Comparison of ENCODE assay signal across 16 cellular contexts in genomic region chr5:57695179-57695578, GRCh38.
DNase-seq lines count a peak whose midpoint lies in the region; ATAC-seq and TF ChIP-seq lines count a peak whose summit lies in the region.
"Had no signal": no experiment of that assay in that cellular context is flagged by ENCODE, and none has a peak within 500 bp of the region (broad histone marks: within the 10 kb centered on the region; RNA-seq: fewer than 3 reads in every experiment).

No MANE protein-coding gene starts in this region.

- no peak for TF ChIP-seq CTCF in heart left ventricle (IDR thresholded peaks at IDR 0.05)
- no peak for TF ChIP-seq CTCF in osteoblast (IDR thresholded peaks at IDR 0.05; ENCODE audit: extremely low read depth, low read depth, low read length)
- TF ChIP-seq CTCF in uterus (IDR thresholded peaks at IDR 0.05): no peak

- 59 to 84% (median 80%) methylated on average over 5 of the region's 5 CpGs for WGBS in heart left ventricle, 4 donors
- 61% methylated on average over 5 of the region's 5 CpGs for WGBS in right cardiac atrium

- no peaks in the 10 kb centered on the region for H3K79me2 ChIP-seq in osteoblast (ENCODE audit: insufficient read depth, low read length)

- no peak overlapping the region for H3K4me3 ChIP-seq in heart left ventricle
- H3K4me3 ChIP-seq in right cardiac atrium (ENCODE audit: low read length): no peak overlapping the region
- no peak overlapping the region for H3K4me3 ChIP-seq in osteoblast (ENCODE audit: insufficient read depth, low read length)
- no peak overlapping the region for H3K4me3 ChIP-seq in uterus
- H3K4me3 ChIP-seq: SK-N-MC, testis had no signal

- no peak for ATAC-seq in heart left ventricle
- no peak for ATAC-seq in left ventricle myocardium superior
- ATAC-seq in right cardiac atrium: peak in 1 of 2 donors; percentile 32
- no peak for ATAC-seq in HG03135 (IDR thresholded peaks at IDR 0.05; ENCODE audit: unreplicated experiment)
- ATAC-seq in GM19467 (IDR thresholded peaks at IDR 0.05; ENCODE audit: unreplicated experiment): no peak
- ATAC-seq: activated CD4-positive, alpha-beta T cell treated with anti-CD3 and anti-CD28 coated beads for 36 hours had no signal

- no peaks in the 10 kb centered on the region for H4K20me1 ChIP-seq in osteoblast (ENCODE audit: insufficient read depth, low read length)

- H3K27me3 ChIP-seq in heart left ventricle (no peaks in the 10 kb centered on the region), right cardiac atrium (ENCODE audit: control insufficient read depth, insufficient read depth) (no peaks in the 10 kb centered on the region), osteoblast (ENCODE audit: insufficient read depth, low read length) (no peaks in the 10 kb centered on the region), uterus (no peaks in the 10 kb centered on the region)
- H3K27me3 ChIP-seq: testis had no signal

- H3K4me1 ChIP-seq in heart left ventricle (peaks cover 4 to 66% (median 44%) of the 10 kb centered on the region in 12 donors), right cardiac atrium (ENCODE audit: control insufficient read depth, insufficient read depth, low read length) (peaks cover 7% of the 10 kb centered on the region), osteoblast (ENCODE audit: insufficient read depth, low read length) (peaks cover 22% of the 10 kb centered on the region), uterus (peaks cover 0 to 3% of the 10 kb centered on the region in 2 donors)

- intact Hi-C loops in heart left ventricle (cut with DNase I): loop anchor here in 3 of 10 donors (5.0 to 10.0 kb wide), 6 partner anchors 33 to 767 kb away; partner anchors contain the start of gene PLK2 (in 1 of the 3)
- intact Hi-C loops in left ventricle myocardium superior (cut with micrococcal nuclease): no loop called here
- intact Hi-C loops in right cardiac atrium (cut with DNase I): no loop called here
- intact Hi-C loops in uterus (cut with DNase I; ENCODE audit: low total_unique reads): no loop called here

- DNase-seq in heart left ventricle: no peak
- DNase-seq in left ventricle myocardium superior: no peak
- DNase-seq in right cardiac atrium: no peak
- DNase-seq in osteoblast (ENCODE audit: insufficient read length, low spot score, missing footprints): no peak
- DNase-seq in uterus: no peak
- no peak for DNase-seq in AML-193 (lab: John Stamatoyannopoulos, UW)
- DNase-seq: activated CD4-positive, alpha-beta T cell treated with anti-CD3 and anti-CD28 coated beads for 36 hours; activated naive CD4-positive, alpha-beta T cell; dermis blood vessel endothelial cell; naive B cell; NCI-H1092; NCI-H69; testis had no signal

- H3K36me3 ChIP-seq in heart left ventricle (no peaks in the 10 kb centered on the region), osteoblast (ENCODE audit: insufficient read depth, low read length) (no peaks in the 10 kb centered on the region), uterus (no peaks in the 10 kb centered on the region)

- H2AFZ ChIP-seq in osteoblast (ENCODE audit: low read length): peak overlapping the region; percentile 49

- TF ChIP-seq POLR2A in heart left ventricle (IDR thresholded peaks at IDR 0.05) (no peak), uterus (IDR thresholded peaks at IDR 0.05) (no peak)

- peak overlapping the region in 11 of 12 donors; percentile 19 to 88 (median 76) for H3K27ac ChIP-seq in heart left ventricle
- peak overlapping the region; percentile 97 for H3K27ac ChIP-seq in right cardiac atrium (ENCODE audit: low read length)
- H3K27ac ChIP-seq in osteoblast (ENCODE audit: low read depth, low read length): no peak overlapping the region
- H3K27ac ChIP-seq in uterus: peak overlapping the region; percentile 4 to 74
- H3K27ac ChIP-seq: SK-N-MC, testis had no signal

- H3K4me2 ChIP-seq in osteoblast (ENCODE audit: insufficient read depth, low read length): no peak overlapping the region

- H3K9me3 ChIP-seq in heart left ventricle: no peaks in the 10 kb centered on the region
- no peaks in the 10 kb centered on the region for H3K9me3 ChIP-seq in right cardiac atrium (ENCODE audit: control insufficient read depth, low read length)
- H3K9me3 ChIP-seq in osteoblast (ENCODE audit: low read depth, low read length): no peaks in the 10 kb centered on the region
- no peaks in the 10 kb centered on the region for H3K9me3 ChIP-seq in uterus
- H3K9me3 ChIP-seq: testis had no signal
